In the genomic region with DNA sequence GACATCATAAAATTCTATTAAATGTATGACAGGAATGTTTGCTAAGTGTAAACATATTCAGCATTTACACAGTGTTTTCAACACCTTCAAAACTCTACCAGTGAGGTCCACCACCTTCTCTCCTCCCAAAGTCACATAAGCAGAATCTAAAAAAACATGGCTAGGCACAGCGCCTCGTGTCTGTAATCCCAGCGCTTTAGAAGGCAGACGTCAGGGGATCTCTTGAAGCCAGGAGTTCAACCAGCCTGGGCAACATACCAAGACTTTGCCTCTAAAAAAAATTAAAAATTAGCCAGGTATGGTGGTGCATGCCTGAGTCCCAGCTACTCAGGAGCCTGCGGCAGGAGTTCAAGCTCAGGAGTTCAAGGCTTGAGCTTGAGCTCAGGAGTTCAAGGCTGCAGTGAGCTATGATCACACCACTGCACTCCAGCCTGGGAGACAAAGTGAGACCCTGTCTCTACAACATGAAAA, we compare ENCODE assay signal across 2 cellular contexts.
A peak's percentile ranks its signal among the peaks of the same experiment; 100 is the strongest.
TF ChIP-seq lines count a peak whose summit lies in the region.

No MANE protein-coding gene starts in this region.

TF ChIP-seq in K562, 482 proteins besides CTCF, POLR2A, EP300 and RAD21:
- no peak for TF ChIP-seq SAFB2 (IDR thresholded peaks at IDR 0.05; ENCODE audit: borderline replicate concordance, low read depth, low read length, severe bottlenecking)
- no peak for TF ChIP-seq TAF1 (IDR thresholded peaks at IDR 0.05; ENCODE audit: control insufficient read depth, extremely low read depth, insufficient read depth, low read length, severe bottlenecking)
- TF ChIP-seq ELF4 (CRISPR knock-in tag; IDR thresholded peaks at IDR 0.05) = no peak
- no peak for TF ChIP-seq FOXA1 (IDR thresholded peaks at IDR 0.05; ENCODE audit: borderline replicate concordance)
- TF ChIP-seq COPS2 (conservative IDR thresholded peaks at IDR 0.05) = no peak
- no peak for TF ChIP-seq SREBF1 (IDR thresholded peaks at IDR 0.05; ENCODE audit: borderline replicate concordance, low read depth, low read length)
- no peak for TF ChIP-seq SNIP1 (IDR thresholded peaks at IDR 0.05; ENCODE audit: low read depth)
- TF ChIP-seq ILF3 (IDR thresholded peaks at IDR 0.05; ENCODE audit: borderline replicate concordance) = no peak
TF ChIP-seq in K562: peak in this region for 0.

TF ChIP-seq in liver, 16 proteins besides CTCF, POLR2A, EP300 and RAD21:
- TF ChIP-seq GABPA (IDR thresholded peaks at IDR 0.05 in 1 of 2, conservative IDR thresholded peaks at IDR 0.05 in 1 of 2) (no peak), NR2F2 (IDR thresholded peaks at IDR 0.05) (peak; percentile 54), FOXA1 (IDR thresholded peaks at IDR 0.05) (no peak), ZBTB33 (IDR thresholded peaks at IDR 0.05) (peak; percentile 59), TAF1 (conservative IDR thresholded peaks at IDR 0.05) (peak; percentile 15), REST (IDR thresholded peaks at IDR 0.05) (no peak), HNF4A (conservative IDR thresholded peaks at IDR 0.05) (peak; percentile 85 to 91), JUND (IDR thresholded peaks at IDR 0.05) (peak; percentile 69 to 70), YY1 (IDR thresholded peaks at IDR 0.05) (peak; percentile 89), RXRA (IDR thresholded peaks at IDR 0.05) (peak; percentile 89 to 95), HNF4G (IDR thresholded peaks at IDR 0.05) (peak; percentile 39), MAX (IDR thresholded peaks at IDR 0.05) (peak; percentile 71), SP1 (IDR thresholded peaks at IDR 0.05) (peak; percentile 67)
